ENCODE assay signal across 18 cellular contexts in the genomic region with DNA sequence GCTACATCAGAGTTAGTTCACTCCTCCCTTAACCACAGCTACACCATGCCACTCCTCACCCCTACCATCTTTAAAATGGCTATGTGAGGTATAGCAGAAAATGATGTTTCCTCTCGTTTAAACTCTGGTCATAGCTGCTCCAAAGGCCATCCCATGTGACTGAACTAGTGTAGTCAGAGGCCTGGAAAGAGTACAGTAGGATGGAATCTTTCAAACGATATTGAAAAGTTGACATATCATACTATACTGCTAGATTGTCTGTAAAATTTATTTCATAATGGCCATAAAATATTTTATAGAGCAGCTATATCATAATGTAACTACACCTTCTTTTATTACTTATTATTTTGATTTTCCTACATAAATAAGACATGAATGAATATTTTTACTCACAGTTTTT. TPM values are rescaled to one million over a fixed set of nuclear protein-coding genes. Genes with fewer than 3 reads are reported as not detected.
A peak's percentile ranks its signal among the peaks of the same experiment; 100 is the strongest.
DNase-seq lines count a peak whose midpoint lies in the region; ATAC-seq and TF ChIP-seq lines count a peak whose summit lies in the region.
"Had no signal": no experiment of that assay in that cellular context is flagged by ENCODE, and none has a peak within 500 bp of the region (broad histone marks: within the 10 kb centered on the region; RNA-seq: fewer than 3 reads in every experiment).

No MANE protein-coding gene starts in this region.

- H3K4me1 Mint-ChIP-seq in MCF 10A (ENCODE audit: insufficient read depth, unreplicated experiment), result peaks cover 15% of the 10 kb centered on the region
- peaks cover 4% of the 10 kb centered on the region for H3K4me1 Mint-ChIP-seq in progenitor cell of endocrine pancreas (ENCODE audit: low read depth)
- H3K4me1 Mint-ChIP-seq: B cell had no signal

- TF ChIP-seq POLR2A in testis (IDR thresholded peaks at IDR 0.05), result no peak

- H3K9me3 ChIP-seq in mammary epithelial cell (replicated peaks; ENCODE audit: insufficient read depth, low read length) (no peaks in the 10 kb centered on the region), testis (no peaks in the 10 kb centered on the region)
- H3K9me3 ChIP-seq: A549; BLaER1 treated with 17β-estradiol and CSF1 and Interleukin-3, amounts not matched to agents 10 nM and 100 nM; Caco-2 had no signal

- H3K4me3 ChIP-seq in mammary epithelial cell (replicated peaks in 1 of 3; ENCODE audit: insufficient read depth in 1 of 3, low read depth in 2 of 3, low read length in 3 of 3), result no peak overlapping the region
- H3K4me3 ChIP-seq in testis, result no peak overlapping the region
- H3K4me3 ChIP-seq: A549; BLaER1 treated with 17β-estradiol and CSF1 and Interleukin-3, amounts not matched to agents 10 nM and 100 nM had no signal

- H3K36me3 ChIP-seq in mammary epithelial cell (ENCODE audit: insufficient read depth, low read length), result no peaks in the 10 kb centered on the region
- no peaks in the 10 kb centered on the region for H3K36me3 ChIP-seq in testis (ENCODE audit: low read depth, missing control alignments)
- H3K36me3 ChIP-seq: BLaER1 treated with 17β-estradiol and CSF1 and Interleukin-3, amounts not matched to agents 10 nM and 100 nM had no signal

- no peak overlapping the region for H3K9ac ChIP-seq in mammary epithelial cell (ENCODE audit: insufficient read depth, low read length)
- H3K9ac ChIP-seq: BLaER1 treated with 17β-estradiol and CSF1 and Interleukin-3, amounts not matched to agents 10 nM and 100 nM had no signal

- ATAC-seq in left colon, result peak; percentile 88
- ATAC-seq: A549; CD8-positive, alpha-beta T cell had no signal

- no peaks in the 10 kb centered on the region for H3K9me3 Mint-ChIP-seq in MCF 10A (ENCODE audit: unreplicated experiment)
- no peaks in the 10 kb centered on the region for H3K9me3 Mint-ChIP-seq in progenitor cell of endocrine pancreas (ENCODE audit: low read depth)
- H3K9me3 Mint-ChIP-seq: CD4-positive, alpha-beta T cell; CD8-positive, alpha-beta T cell had no signal

- dilution Hi-C loops in mammary epithelial cell (cut with HindIII; ENCODE audit: low sequenced_read_pairs), result no loop called here

- H3K79me2 ChIP-seq in mammary epithelial cell (ENCODE audit: insufficient read depth, low read length), result no peaks in the 10 kb centered on the region

- H3K4me3 Mint-ChIP-seq in MCF 10A (ENCODE audit: unreplicated experiment) (no peak overlapping the region), progenitor cell of endocrine pancreas (ENCODE audit: low read depth) (no peak overlapping the region)
- H3K4me3 Mint-ChIP-seq: B cell; CD4-positive, alpha-beta T cell; CD8-positive, alpha-beta T cell had no signal

- intact Hi-C loops in mammary epithelial cell (cut with micrococcal nuclease), result no loop called here
- intact Hi-C loops in MCF 10A (cut with micrococcal nuclease), result no loop called here
- intact Hi-C loops in left colon (cut with DNase I, micrococcal nuclease), result no loop called here
- intact Hi-C loops in testis (cut with DNase I; ENCODE audit: low total_unique reads), result no loop called here

- H3K4me1 ChIP-seq in mammary epithelial cell (ENCODE audit: insufficient read depth, low read length) (peaks cover 12% of the 10 kb centered on the region), testis (no peaks in the 10 kb centered on the region)
- H3K4me1 ChIP-seq: Caco-2 had no signal

- H3K4me2 ChIP-seq in mammary epithelial cell (ENCODE audit: insufficient read depth, low read depth, low read length), result no peak overlapping the region
- H3K4me2 ChIP-seq: A549; BLaER1 treated with 17β-estradiol and CSF1 and Interleukin-3, amounts not matched to agents 10 nM and 100 nM had no signal

- in situ Hi-C loops in mammary epithelial cell (cut with MboI; ENCODE audit: low sequenced_read_pairs in 2 of 2), result no loop called here

- no TSS peak for BruUV-seq in mammary epithelial cell (replicated peaks; lab: Mats Ljungman, UMichigan)
- BruUV-seq in MCF 10A (replicated peaks; lab: Mats Ljungman, UMichigan), result no TSS peak

- no peak overlapping the region for H3K27ac ChIP-seq in mammary epithelial cell (ENCODE audit: insufficient read depth, low read depth, low read length)
- H3K27ac ChIP-seq in testis, result no peak overlapping the region
- H3K27ac ChIP-seq: 22Rv1; A549; BLaER1 treated with 17β-estradiol and CSF1 and Interleukin-3, amounts not matched to agents 10 nM and 100 nM; C4-2B had no signal

- 84% methylated on average over 2 of the region's 2 CpGs for WGBS in mammary epithelial cell (ENCODE audit: low coverage, missing lambda C conversion rate)
- 82 to 84% methylated on average over 2 of the region's 2 CpGs for WGBS in testis, 2 donors

- H3K27me3 Mint-ChIP-seq in MCF 10A (ENCODE audit: insufficient read depth, unreplicated experiment) (no peaks in the 10 kb centered on the region), progenitor cell of endocrine pancreas (no peaks in the 10 kb centered on the region)

- H3K36me3 Mint-ChIP-seq in MCF 10A (ENCODE audit: insufficient read depth, unreplicated experiment), result no peaks in the 10 kb centered on the region
- H3K36me3 Mint-ChIP-seq in progenitor cell of endocrine pancreas (ENCODE audit: insufficient read depth), result no peaks in the 10 kb centered on the region
- H3K36me3 Mint-ChIP-seq: CD8-positive, alpha-beta T cell had no signal

- H4K20me1 ChIP-seq in mammary epithelial cell (ENCODE audit: insufficient read depth, low read length), result no peaks in the 10 kb centered on the region
- H4K20me1 ChIP-seq: BLaER1 treated with 17β-estradiol and CSF1 and Interleukin-3, amounts not matched to agents 10 nM and 100 nM had no signal

- H3K27ac Mint-ChIP-seq in MCF 10A (ENCODE audit: low read depth, unreplicated experiment) (no peak overlapping the region), progenitor cell of endocrine pancreas (peak overlapping the region; percentile 33)
- H3K27ac Mint-ChIP-seq: B cell; CD4-positive, alpha-beta T cell; CD8-positive, alpha-beta T cell had no signal

- TF ChIP-seq CTCF in mammary epithelial cell (conservative IDR thresholded peaks at IDR 0.05 in 1 of 2, IDR thresholded peaks at IDR 0.05 in 1 of 2; ENCODE audit: extremely low read depth in 1 of 2, insufficient read depth in 1 of 2, low read depth in 1 of 2, low read length in 2 of 2), result no peak
- no peak for TF ChIP-seq CTCF in MCF 10A (IDR thresholded peaks at IDR 0.05; ENCODE audit: unreplicated experiment)
- no peak for TF ChIP-seq CTCF in progenitor cell of endocrine pancreas (IDR thresholded peaks at IDR 0.05; ENCODE audit: unreplicated experiment)
- no peak for TF ChIP-seq CTCF in testis (IDR thresholded peaks at IDR 0.05)

- CTCF ChIA-PET in mammary epithelial cell (lab: Charles Lee; ENCODE audit: low non-redundant PET), result no interaction called here
- CTCF ChIA-PET in MCF 10A (lab: Yijun Ruan, JAX), result interaction anchor here (0.7 to 2.2 kb wide), 3 partner anchors 9 to 193 kb away, joined by 3 to 9 read pairs (median 4); a partner anchor contains a TSS

- DNase-seq in mammary epithelial cell, result no peak
- DNase-seq in MCF 10A (ENCODE audit: unreplicated experiment), result no peak
- no peak for DNase-seq in left colon
- no peak for DNase-seq in progenitor cell of endocrine pancreas (ENCODE audit: low spot score, unreplicated experiment)
- DNase-seq in testis, result no peak
- no peak for DNase-seq in medulla oblongata (ENCODE audit: extremely low spot score)
- DNase-seq: AML-193; Caco-2; Calu3; CD4-positive, alpha-beta T cell; CD8-positive, alpha-beta T cell; DMS79 treated with DMSO at 0.1 percent for 48 hours; GF-D8 had no signal

- POLR2A ChIA-PET in MCF 10A (lab: Yijun Ruan, JAX), result interaction anchor here (1.4 kb wide), 1 partner anchor 9 kb away, joined by 5 read pairs; a partner anchor contains a TSS

- no peaks in the 10 kb centered on the region for H3K27me3 ChIP-seq in mammary epithelial cell (ENCODE audit: insufficient read depth, low read length)
- no peaks in the 10 kb centered on the region for H3K27me3 ChIP-seq in testis
- H3K27me3 ChIP-seq: BLaER1 treated with 17β-estradiol and CSF1 and Interleukin-3, amounts not matched to agents 10 nM and 100 nM had no signal

- H2AFZ ChIP-seq in mammary epithelial cell (ENCODE audit: low read depth, low read length), result peak overlapping the region; percentile 1

RNA-seq across cellular contexts. Expression of a gene that starts 8.9 kb away (rescaled TPM):
- total RNA-seq in mammary epithelial cell, result 100 to 1,000 TPM; 145 to 168 TPM
- 42.1 TPM for polyA plus RNA-seq in mammary epithelial cell
- 60.9 TPM for polyA minus RNA-seq in mammary epithelial cell
- total RNA-seq in MCF 10A (2022), result 108 and 114 TPM in 2 replicates
- 100 to 1,000 TPM; 287 to 367 TPM for total RNA-seq in left colon
- 64.4 and 69.7 TPM in 2 replicates for total RNA-seq in progenitor cell of endocrine pancreas
- 100 to 1,000 TPM; 179 to 190 TPM for total RNA-seq in testis
- polyA plus RNA-seq in testis (ENCODE audit: insufficient read depth, low read depth, low replicate concordance), result 93.3 TPM
